ENCODE assay signal across 8 cellular contexts in genomic region chr7:26061340-26062239, GRCh38.
DNase-seq lines count a peak whose midpoint lies in the region; ATAC-seq and TF ChIP-seq lines count a peak whose summit lies in the region.

No MANE protein-coding gene starts in this region.

- no peaks in the 10 kb centered on the region for H3K36me3 Mint-ChIP-seq in activated CD8-positive, alpha-beta T cell treated with anti-CD3 and anti-CD28 coated beads for 36 hours (ENCODE audit: low read depth)
- H3K36me3 Mint-ChIP-seq in endothelial cell (ENCODE audit: low read depth, unreplicated experiment) (no peaks in the 10 kb centered on the region), natural killer cell (no peaks in the 10 kb centered on the region)

- CTCF ChIA-PET in activated CD8-positive, alpha-beta T cell treated with anti-CD3 and anti-CD28 coated beads for 36 hours (lab: Charles Lee) = interaction anchor here (0.7 to 10.7 kb wide), 8 partner anchors 8 to 308 kb away, joined by 3 to 144 read pairs (median 6); no protein-coding TSS in a partner anchor

- H3K4me3 ChIP-seq in stomach = no peak overlapping the region

- H3K27me3 Mint-ChIP-seq in activated CD8-positive, alpha-beta T cell treated with anti-CD3 and anti-CD28 coated beads for 36 hours = peaks cover 18% of the 10 kb centered on the region
- H3K27me3 Mint-ChIP-seq in endothelial cell (ENCODE audit: unreplicated experiment) = no peaks in the 10 kb centered on the region
- H3K27me3 Mint-ChIP-seq in natural killer cell (ENCODE audit: low read depth in 2 of 2) = peaks cover 26 to 52% of the 10 kb centered on the region in 2 donors

- peak; percentile 93 for TF ChIP-seq CTCF in activated CD8-positive, alpha-beta T cell treated with anti-CD3 and anti-CD28 coated beads for 36 hours (IDR thresholded peaks at IDR 0.05)
- TF ChIP-seq CTCF in endothelial cell (IDR thresholded peaks at IDR 0.05; ENCODE audit: unreplicated experiment) (peak; percentile 87), natural killer cell (IDR thresholded peaks at IDR 0.05) (peak; percentile 92), stomach (IDR thresholded peaks at IDR 0.05) (peak in 5 of 7 experiments; percentile 39 to 87 (median 78))

- H3K27me3 ChIP-seq in stomach = peaks cover 0 to 12% (median 0%) of the 10 kb centered on the region in 3 donors

- ATAC-seq in HG03354 (IDR thresholded peaks at IDR 0.05; ENCODE audit: poor library complexity, severe bottlenecking, unreplicated experiment) (peak; percentile 75), natural killer cell (peak; percentile 68 to 83 (median 80))
- ATAC-seq in activated CD8-positive, alpha-beta T cell treated with anti-CD3 and anti-CD28 coated beads for 36 hours = peak; percentile 89

- POLR2A ChIA-PET in activated CD8-positive, alpha-beta T cell treated with anti-CD3 and anti-CD28 coated beads for 36 hours (lab: Charles Lee) = interaction anchor here (1.6 kb wide), 1 partner anchor 126 kb away, joined by 4 read pairs; no protein-coding TSS in a partner anchor

- no peak overlapping the region for H3K27ac Mint-ChIP-seq in activated CD8-positive, alpha-beta T cell treated with anti-CD3 and anti-CD28 coated beads for 36 hours
- H3K27ac Mint-ChIP-seq in endothelial cell (ENCODE audit: unreplicated experiment) (no peak overlapping the region), natural killer cell (no peak overlapping the region)

- no peaks in the 10 kb centered on the region for H3K9me3 Mint-ChIP-seq in activated CD8-positive, alpha-beta T cell treated with anti-CD3 and anti-CD28 coated beads for 36 hours
- H3K9me3 Mint-ChIP-seq in endothelial cell (ENCODE audit: unreplicated experiment) = no peaks in the 10 kb centered on the region
- no peaks in the 10 kb centered on the region for H3K9me3 Mint-ChIP-seq in natural killer cell

- H3K36me3 ChIP-seq in stomach = no peaks in the 10 kb centered on the region

- WGBS in stomach, 5 donors = 49 to 52% (median 50%) methylated on average over 18 of the region's 18 CpGs

- H3K9me3 ChIP-seq in stomach = no peaks in the 10 kb centered on the region

- TF ChIP-seq EP300 in stomach (IDR thresholded peaks at IDR 0.05) = no peak

- peak; percentile 41 for DNase-seq in EH (ENCODE audit: low read depth)
- peak; percentile 96 for DNase-seq in NCI-H748 treated with DMSO at 0.1 percent for 48 hours (lab: John Stamatoyannopoulos, UW)
- DNase-seq in activated CD8-positive, alpha-beta T cell treated with anti-CD3 and anti-CD28 coated beads for 36 hours = peak; percentile 89
- DNase-seq in endothelial cell (ENCODE audit: low spot score) = peak; percentile 78
- DNase-seq in natural killer cell = peak; percentile 54
- peak; percentile 85 for DNase-seq in stomach
- no peak for DNase-seq in amniotic stem cell (lab: John Stamatoyannopoulos, UW)

- no peak for TF ChIP-seq POLR2A in stomach (IDR thresholded peaks at IDR 0.05)

- H3K4me1 Mint-ChIP-seq in activated CD8-positive, alpha-beta T cell treated with anti-CD3 and anti-CD28 coated beads for 36 hours (ENCODE audit: low read depth) = peaks cover 9% of the 10 kb centered on the region
- H3K4me1 Mint-ChIP-seq in endothelial cell (ENCODE audit: unreplicated experiment) (no peaks in the 10 kb centered on the region), natural killer cell (peaks cover 0 to 5% of the 10 kb centered on the region in 2 donors)

- intact Hi-C loops in activated CD8-positive, alpha-beta T cell treated with anti-CD3 and anti-CD28 coated beads for 36 hours (cut with micrococcal nuclease) = loop anchor here (1.0 kb wide), 1 partner anchor 168 kb away; no protein-coding TSS in a partner anchor
- intact Hi-C loops in natural killer cell (cut with micrococcal nuclease) = loop anchor here (1.0 kb wide), 1 partner anchor 168 kb away; no protein-coding TSS in a partner anchor
- intact Hi-C loops in stomach (cut with DNase I; ENCODE audit: low total_unique reads) = no loop called here

- H3K4me1 ChIP-seq in stomach = peaks cover 4 to 17% (median 11%) of the 10 kb centered on the region in 4 donors

- H3K27ac ChIP-seq in stomach = peak overlapping the region in 2 of 5 donors; percentile 22 to 67

- H3K4me3 Mint-ChIP-seq in activated CD8-positive, alpha-beta T cell treated with anti-CD3 and anti-CD28 coated beads for 36 hours = no peak overlapping the region
- H3K4me3 Mint-ChIP-seq in endothelial cell (ENCODE audit: unreplicated experiment) (no peak overlapping the region), natural killer cell (no peak overlapping the region)
